In genomic region chr14:102318781-102319276, GRCh38 we compare ENCODE assay signal across 1 cellular context.
TF ChIP-seq lines count a peak whose summit lies in the region.

No MANE protein-coding gene starts in this region.

TF ChIP-seq in H1, 55 proteins besides CTCF, POLR2A, EP300 and RAD21:
- TF ChIP-seq HDAC6 (IDR thresholded peaks at IDR 0.05; ENCODE audit: low read depth, low read length) (no peak), CEBPB (IDR thresholded peaks at IDR 0.05; ENCODE audit: low read depth, low read length) (peak; percentile 55; the same call in 1 of the 2 replicates), CBX8 (IDR thresholded peaks at IDR 0.05; ENCODE audit: borderline replicate concordance, low read depth, low read length) (no peak)
